Comparison of ENCODE assay signal across 30 cellular contexts in the genomic region with DNA sequence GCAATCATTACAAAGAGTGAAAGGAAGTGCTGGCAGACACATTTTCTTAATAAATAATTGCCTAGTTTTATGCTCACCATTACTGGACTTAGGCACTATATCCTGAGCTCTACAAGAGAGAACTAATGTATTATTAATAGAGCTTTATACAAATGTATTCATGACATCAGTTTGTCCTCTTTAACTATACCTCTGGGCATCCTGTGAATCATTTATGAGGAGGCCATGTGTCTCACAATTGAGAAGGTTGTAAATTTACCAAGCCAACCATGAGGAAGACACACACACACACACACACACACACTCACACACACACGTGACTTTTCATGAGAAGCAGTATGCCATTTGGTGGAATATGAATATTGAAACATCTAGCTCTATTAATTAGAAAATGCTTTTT.
"Had no signal": no experiment of that assay in that cellular context is flagged by ENCODE, and none has a peak within 500 bp of the region (broad histone marks: within the 10 kb centered on the region; RNA-seq: fewer than 3 reads in every experiment).

No MANE protein-coding gene starts in this region.

- H3K27ac ChIP-seq: breast epithelium, gastroesophageal sphincter, heart left ventricle, skin epidermis, testis, transverse colon had no signal

- DNase-seq: activated B cell treated with CpG ODN at 0.5 μM for 24 hours; activated CD4-positive, alpha-beta T cell treated with anti-CD3 and anti-CD28 coated beads for 36 hours; activated CD8-positive, alpha-beta memory T cell treated with anti-CD3 and anti-CD28 coated beads, Interleukin-2, amount 10 ng/mL, durations not matched to agents 7 days and 5 days; activated CD8-positive, alpha-beta T cell treated with anti-CD3 and anti-CD28 coated beads, Interleukin-2, amount 10 ng/mL, durations not matched to agents 7 days and 5 days; activated naive CD4-positive, alpha-beta T cell; activated T-cell treated with anti-CD3 and anti-CD28 coated beads, Interleukin-2, amount 50 U/mL, for 72 hours; dermis blood vessel endothelial cell; effector CD4-positive, alpha-beta T cell; erythroblast; heart left ventricle; hypothalamus; immature natural killer cell; kidney glomerular epithelial cell; left ventricle myocardium superior; retina; stimulated activated CD4-positive, alpha-beta T cell treated with anti-CD3 and anti-CD28 coated beads, Interleukin-12 subunit alpha, Interleukin-12 subunit beta, amount 100 ng/mL, for 4 hours; stimulated activated CD4-positive, alpha-beta T cell treated with anti-CD3 and anti-CD28 coated beads, Interleukin-4, amount 100 ng/mL, for 1 hour; stimulated activated naive CD8-positive, alpha-beta T cell treated with anti-CD3 and anti-CD28 coated beads, Interleukin-15, Interleukin-2, amounts not matched to agents 100 U/mL and 50 U/mL, for 24 hours; T-helper 1 cell; testis; transverse colon had no signal

- ATAC-seq: activated CD4-positive, alpha-beta T cell treated with anti-CD3 and anti-CD28 coated beads for 36 hours; activated CD8-positive, alpha-beta memory T cell treated with anti-CD3 and anti-CD28 coated beads, Interleukin-2, amount 10 ng/mL, durations not matched to agents 7 days and 5 days; activated CD8-positive, alpha-beta T cell treated with anti-CD3 and anti-CD28 coated beads, Interleukin-2, amount 10 ng/mL, durations not matched to agents 7 days and 5 days; activated naive CD4-positive, alpha-beta T cell treated with anti-CD3 and anti-CD28 coated beads, Interleukin-2, amount 50 U/mL, for 72 hours; activated T-cell treated with anti-CD3 and anti-CD28 coated beads, Interleukin-2, amount 50 U/mL, for 72 hours; gastroesophageal sphincter; heart left ventricle; left ventricle myocardium superior; sciatic nerve; stimulated activated naive CD8-positive, alpha-beta T cell treated with anti-CD3 and anti-CD28 coated beads, Interleukin-15, Interleukin-2, amounts not matched to agents 100 U/mL and 50 U/mL, for 24 hours had no signal

- H3K4me3 ChIP-seq: breast epithelium, gastroesophageal sphincter, heart left ventricle, skin epidermis, testis, transverse colon had no signal

- H3K4me1 Mint-ChIP-seq: activated B cell treated with CpG ODN at 0.5 μM for 24 hours; activated CD4-positive, alpha-beta T cell treated with anti-CD3 and anti-CD28 coated beads for 36 hours; activated CD8-positive, alpha-beta memory T cell treated with anti-CD3 and anti-CD28 coated beads, Interleukin-2, amount 10 ng/mL, durations not matched to agents 7 days and 5 days; central memory CD8-positive, alpha-beta T cell; immature natural killer cell; nephron had no signal

- H3K36me3 ChIP-seq: breast epithelium, gastroesophageal sphincter, heart left ventricle, transverse colon had no signal

- H3K36me3 Mint-ChIP-seq: activated CD8-positive, alpha-beta memory T cell treated with anti-CD3 and anti-CD28 coated beads, Interleukin-2, amount 10 ng/mL, durations not matched to agents 7 days and 5 days; activated naive CD4-positive, alpha-beta T cell treated with anti-CD3 and anti-CD28 coated beads, Interleukin-2, amount 50 U/mL, for 72 hours; immature natural killer cell had no signal

- H3K9me3 ChIP-seq: breast epithelium, gastroesophageal sphincter, testis, transverse colon had no signal

- H3K27me3 ChIP-seq: breast epithelium, gastroesophageal sphincter, heart left ventricle, testis, transverse colon had no signal

- H3K9me3 Mint-ChIP-seq: activated B cell treated with CpG ODN at 0.5 μM for 24 hours, nephron had no signal

- H3K4me1 ChIP-seq: breast epithelium, gastroesophageal sphincter, heart left ventricle, testis, transverse colon had no signal

- H3K4me3 Mint-ChIP-seq: activated B cell treated with CpG ODN at 0.5 μM for 24 hours; activated CD4-positive, alpha-beta T cell treated with anti-CD3 and anti-CD28 coated beads for 36 hours; activated CD8-positive, alpha-beta memory T cell treated with anti-CD3 and anti-CD28 coated beads, Interleukin-2, amount 10 ng/mL, durations not matched to agents 7 days and 5 days; activated CD8-positive, alpha-beta T cell treated with anti-CD3 and anti-CD28 coated beads, Interleukin-2, amount 10 ng/mL, durations not matched to agents 7 days and 5 days; activated T-cell treated with anti-CD3 and anti-CD28 coated beads, Interleukin-2, amount 50 U/mL, for 72 hours; central memory CD8-positive, alpha-beta T cell; immature natural killer cell; nephron; T-helper 2 cell treated with Interferon-gamma antibody and Interleukin-4, amounts not matched to agents 5 μg/mL and 100 μg/mL, for 36 hours had no signal

- H3K27me3 Mint-ChIP-seq: activated B cell treated with CpG ODN at 0.5 μM for 24 hours; activated CD4-positive, alpha-beta T cell treated with anti-CD3 and anti-CD28 coated beads for 36 hours; activated CD8-positive, alpha-beta memory T cell treated with anti-CD3 and anti-CD28 coated beads, Interleukin-2, amount 10 ng/mL, durations not matched to agents 7 days and 5 days; central memory CD8-positive, alpha-beta T cell; progenitor cell of endocrine pancreas had no signal
